ENCODE assay signal across 29 cellular contexts in genomic region chrX:134562002-134562401, GRCh38.
"Had no signal": no experiment of that assay in that cellular context is flagged by ENCODE, and none has a peak within 500 bp of the region (broad histone marks: within the 10 kb centered on the region; RNA-seq: fewer than 3 reads in every experiment).

No MANE protein-coding gene starts in this region.

- H3K9me3 ChIP-seq: colonic mucosa, esophagus muscularis mucosa, esophagus squamous epithelium, gastrocnemius medialis, gastroesophageal sphincter, heart left ventricle, heart right ventricle had no signal

- H3K27me3 ChIP-seq: colonic mucosa, esophagus muscularis mucosa, esophagus squamous epithelium, foreskin keratinocyte, gastrocnemius medialis, gastroesophageal sphincter, heart left ventricle, heart right ventricle had no signal

- H3K27me3 Mint-ChIP-seq: dendritic cell treated with granulocyte-macrophage colony-stimulating factor and Interleukin-4, amounts not matched to agents 40 ng/mL and 50 ng/mL, for 4 days had no signal

- H3K27ac ChIP-seq: colonic mucosa, coronary artery, dorsolateral prefrontal cortex, epithelial cell of prostate, esophagus muscularis mucosa, esophagus squamous epithelium, foreskin keratinocyte, gastrocnemius medialis, gastroesophageal sphincter, heart left ventricle, heart right ventricle had no signal

- H3K4me1 Mint-ChIP-seq: endodermal cell had no signal

- FAIRE-seq: colon, endometrium, endothelial cell of umbilical vein, frontal cortex had no signal

- ATAC-seq: effector memory CD8-positive, alpha-beta T cell; esophagus mucosa; foreskin keratinocyte; gastrocnemius medialis; gastroesophageal sphincter; heart left ventricle; heart right ventricle had no signal

- H3K36me3 ChIP-seq: colonic mucosa, esophagus muscularis mucosa, esophagus squamous epithelium, gastrocnemius medialis, gastroesophageal sphincter, heart left ventricle, heart right ventricle had no signal

- H3K4me1 ChIP-seq: colonic mucosa, esophagus muscularis mucosa, esophagus squamous epithelium, foreskin keratinocyte, gastrocnemius medialis, gastroesophageal sphincter, heart left ventricle, heart right ventricle had no signal

- H3K9me3 Mint-ChIP-seq: dendritic cell treated with granulocyte-macrophage colony-stimulating factor and Interleukin-4, amounts not matched to agents 40 ng/mL and 50 ng/mL, for 4 days; effector memory CD8-positive, alpha-beta T cell had no signal

- H3K4me3 ChIP-seq: colonic mucosa, coronary artery, dorsolateral prefrontal cortex, esophagus muscularis mucosa, esophagus squamous epithelium, gastrocnemius medialis, gastroesophageal sphincter, heart left ventricle, heart right ventricle had no signal

- DNase-seq: colonic mucosa; cortex of kidney; dermis blood vessel endothelial cell; dorsolateral prefrontal cortex; effector CD4-positive, alpha-beta T cell; effector CD8-positive, alpha-beta T cell; effector memory CD4-positive, alpha-beta T cell; effector memory CD8-positive, alpha-beta T cell; endodermal cell; erythroblast; esophagus squamous epithelium; foreskin fibroblast; foreskin keratinocyte; foreskin melanocyte; gastrocnemius medialis; glutamatergic neuron; head of caudate nucleus; heart left ventricle; heart right ventricle had no signal

- H3K4me3 Mint-ChIP-seq: dendritic cell treated with granulocyte-macrophage colony-stimulating factor and Interleukin-4, amounts not matched to agents 40 ng/mL and 50 ng/mL, for 4 days; effector memory CD8-positive, alpha-beta T cell; endodermal cell had no signal

- H3K27ac Mint-ChIP-seq: dendritic cell treated with granulocyte-macrophage colony-stimulating factor and Interleukin-4, amounts not matched to agents 40 ng/mL and 50 ng/mL, for 4 days; effector memory CD8-positive, alpha-beta T cell; endodermal cell had no signal
